29 cellular contexts compared by ENCODE assay signal in the genomic region with DNA sequence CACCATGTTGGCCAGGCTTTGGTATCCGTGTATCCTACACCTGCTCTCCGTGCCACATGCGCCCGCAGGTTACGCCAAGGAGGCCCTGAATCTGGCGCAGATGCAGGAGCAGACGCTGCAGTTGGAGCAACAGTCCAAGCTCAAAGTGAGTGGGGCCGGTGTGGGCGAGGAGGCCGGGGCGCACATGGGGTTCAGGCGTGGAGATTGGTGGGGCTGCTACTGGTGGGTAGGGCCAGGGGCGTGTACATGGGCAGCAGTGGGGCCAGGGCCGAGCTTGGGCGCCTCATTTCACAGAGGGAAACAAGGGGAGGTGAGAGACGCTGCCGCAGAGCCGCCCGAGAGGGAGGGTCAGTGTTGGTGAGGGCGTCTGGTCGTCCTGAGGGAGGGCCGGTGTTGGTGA. TPM values are rescaled to one million over a fixed set of nuclear protein-coding genes. Genes with fewer than 3 reads are reported as not detected.
"Had no signal": no experiment of that assay in that cellular context is flagged by ENCODE, and none has a peak within 500 bp of the region (broad histone marks: within the 10 kb centered on the region; RNA-seq: fewer than 3 reads in every experiment).

No MANE protein-coding gene starts in this region.

- FAIRE-seq: small intestine, urothelium cell line had no signal

- H3K4me2 ChIP-seq: hepatocyte had no signal

- H2AFZ ChIP-seq: hepatocyte had no signal

- H3K4me3 Mint-ChIP-seq: naive thymus-derived CD4-positive, alpha-beta T cell; natural killer cell treated with Interleukin-12 subunit alpha and Interleukin-12 subunit beta and Interleukin-15 and Interleukin-18, amount 100 ng/mL, for 72 hours; stimulated activated effector memory CD8-positive, alpha-beta T cell treated with anti-CD3 and anti-CD28 coated beads, Interleukin-12 subunit alpha, Interleukin-12 subunit beta, amount 100 ng/mL, for 72 hours; stimulated activated naive CD8-positive, alpha-beta T cell treated with anti-CD3 and anti-CD28 coated beads, Interleukin-15, Interleukin-2, amounts not matched to agents 100 ng/mL and 50 ng/mL, for 24 hours had no signal

- H3K9me3 ChIP-seq: heart right ventricle, left ventricle myocardium inferior, mucosa of descending colon, neutrophil, ovary, sigmoid colon, spleen, suprapubic skin, thoracic aorta, tibial artery, upper lobe of right lung had no signal

- H3K27ac ChIP-seq: heart right ventricle, hepatocyte, left ventricle myocardium inferior, neutrophil, ovary, sigmoid colon, spleen, suprapubic skin, thoracic aorta, tibial artery, upper lobe of right lung had no signal

- DNase-seq: heart right ventricle; islet precursor cell; left ventricle myocardium inferior; midbrain; mucosa of descending colon; naive thymus-derived CD4-positive, alpha-beta T cell; occipital lobe; ovary; right cardiac atrium; sigmoid colon; small intestine; spleen; stimulated activated CD4-positive, alpha-beta T cell treated with anti-CD3 and anti-CD28 coated beads, Interleukin-4, amount 100 ng/mL, for 24 hours; stimulated activated naive CD4-positive, alpha-beta T cell; tibial artery; trophoblast cell; upper lobe of right lung had no signal

- H3K36me3 ChIP-seq: ovary had no signal

- H3K27ac Mint-ChIP-seq: naive thymus-derived CD4-positive, alpha-beta T cell; natural killer cell treated with Interleukin-12 subunit alpha and Interleukin-12 subunit beta and Interleukin-15 and Interleukin-18, amount 100 ng/mL, for 72 hours; progenitor cell of endocrine pancreas; stimulated activated effector memory CD8-positive, alpha-beta T cell treated with anti-CD3 and anti-CD28 coated beads, Interleukin-12 subunit alpha, Interleukin-12 subunit beta, amount 100 ng/mL, for 72 hours; stimulated activated naive CD8-positive, alpha-beta T cell treated with anti-CD3 and anti-CD28 coated beads, Interleukin-15, Interleukin-2, amounts not matched to agents 100 ng/mL and 50 ng/mL, for 24 hours had no signal

- H3K27me3 ChIP-seq: heart right ventricle, hepatocyte, neutrophil, ovary, sigmoid colon, spleen, suprapubic skin, tibial artery, upper lobe of right lung had no signal

- ATAC-seq: heart right ventricle; mucosa of descending colon; naive thymus-derived CD4-positive, alpha-beta T cell; natural killer cell treated with Interleukin-12 subunit alpha and Interleukin-12 subunit beta and Interleukin-15 and Interleukin-18, amount 100 ng/mL, for 72 hours; right cardiac atrium; stimulated activated effector memory CD8-positive, alpha-beta T cell treated with anti-CD3 and anti-CD28 coated beads, Interleukin-12 subunit alpha, Interleukin-12 subunit beta, amount 100 ng/mL, for 72 hours; upper lobe of right lung had no signal

- H3K27me3 Mint-ChIP-seq: naive thymus-derived CD4-positive, alpha-beta T cell; natural killer cell treated with Interleukin-12 subunit alpha and Interleukin-12 subunit beta and Interleukin-15 and Interleukin-18, amount 100 ng/mL, for 72 hours; progenitor cell of endocrine pancreas; stimulated activated naive CD8-positive, alpha-beta T cell treated with anti-CD3 and anti-CD28 coated beads, Interleukin-15, Interleukin-2, amounts not matched to agents 100 ng/mL and 50 ng/mL, for 24 hours had no signal

- H3K9me3 Mint-ChIP-seq: naive thymus-derived CD4-positive, alpha-beta T cell; natural killer cell treated with Interleukin-12 subunit alpha and Interleukin-12 subunit beta and Interleukin-15 and Interleukin-18, amount 100 ng/mL, for 72 hours; stimulated activated effector memory CD8-positive, alpha-beta T cell treated with anti-CD3 and anti-CD28 coated beads, Interleukin-12 subunit alpha, Interleukin-12 subunit beta, amount 100 ng/mL, for 72 hours; stimulated activated naive CD8-positive, alpha-beta T cell treated with anti-CD3 and anti-CD28 coated beads, Interleukin-15, Interleukin-2, amounts not matched to agents 100 ng/mL and 50 ng/mL, for 24 hours had no signal

- H3K4me3 ChIP-seq: heart right ventricle, hepatocyte, left ventricle myocardium inferior, lung, mucosa of descending colon, ovary, sigmoid colon, spleen, suprapubic skin, thoracic aorta, tibial artery, upper lobe of right lung had no signal

RNA-seq across cellular contexts. Expression of gene ATAD3C, which starts 27.7 kb away (rescaled TPM):
- total RNA-seq: myocyte had no signal
- polyA plus RNA-seq: neural cell had no signal

RNA-seq across cellular contexts. Expression of gene VWA1, which starts 41.7 kb away (rescaled TPM):
- polyA plus RNA-seq: naive thymus-derived CD4-positive, alpha-beta T cell had no signal

RNA-seq across cellular contexts. Expression of gene ANKRD65, which starts 56.1 kb away (rescaled TPM):
- total RNA-seq: myocyte; naive thymus-derived CD4-positive, alpha-beta T cell; natural killer cell treated with Interleukin-12 subunit alpha and Interleukin-12 subunit beta and Interleukin-15 and Interleukin-18, amount 100 ng/mL, for 72 hours had no signal
- polyA plus RNA-seq: naive thymus-derived CD4-positive, alpha-beta T cell; neural cell had no signal
